Comparison of ENCODE assay signal across 9 cellular contexts in the genomic region with DNA sequence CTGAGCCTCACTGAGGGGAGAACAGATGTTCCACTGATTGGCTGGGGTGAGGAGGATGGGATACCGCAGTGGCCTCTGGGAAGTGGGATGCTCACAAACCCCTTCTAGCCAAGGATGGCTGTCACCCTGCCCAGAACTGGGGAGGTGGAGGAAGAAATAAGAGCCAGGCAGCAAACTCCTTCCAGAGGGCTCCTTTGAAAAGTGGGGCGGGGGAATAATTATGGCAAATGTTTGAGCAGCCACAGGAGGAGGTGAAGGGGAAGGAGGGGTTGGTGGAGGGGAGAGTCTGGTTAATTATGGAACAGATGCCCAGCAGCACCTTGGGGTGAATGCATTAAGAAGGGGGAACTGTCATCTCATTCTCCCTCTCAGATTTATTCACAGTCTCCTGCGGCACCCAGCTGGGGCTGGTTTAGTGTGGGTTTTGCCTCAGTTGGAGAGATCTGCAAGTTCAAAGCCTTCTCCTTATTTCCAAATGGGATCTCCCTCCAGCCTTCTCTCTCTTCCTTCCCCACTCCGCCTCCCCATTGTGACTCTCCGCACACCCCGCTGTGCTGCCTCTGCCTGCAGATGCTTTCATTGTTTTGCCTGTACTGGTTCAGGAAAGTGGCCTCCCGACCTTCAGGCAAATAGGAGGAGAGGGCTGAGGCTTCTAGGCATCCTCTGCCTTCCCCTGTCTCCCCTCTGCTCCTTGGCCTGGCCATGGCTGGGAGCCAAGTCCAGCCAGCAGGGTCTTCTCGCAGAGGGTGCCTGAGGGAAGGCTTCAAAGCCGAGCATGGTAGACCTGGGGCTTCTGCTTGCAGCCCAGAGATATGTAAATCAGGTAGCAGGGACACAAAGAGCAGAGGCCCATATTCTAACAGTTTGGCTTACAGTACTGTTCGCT.
A peak's percentile ranks its signal among the peaks of the same experiment; 100 is the strongest.
DNase-seq lines count a peak whose midpoint lies in the region; ATAC-seq lines count a peak whose summit lies in the region.
"Had no signal": no experiment of that assay in that cellular context is flagged by ENCODE, and none has a peak within 500 bp of the region (broad histone marks: within the 10 kb centered on the region; RNA-seq: fewer than 3 reads in every experiment).

No MANE protein-coding gene starts in this region.

- H3K36me3 ChIP-seq in SJCRH30: no peaks in the 10 kb centered on the region

- no peaks in the 10 kb centered on the region for H3K4me1 Mint-ChIP-seq in activated T-helper 17 cell treated with anti-CD3 and anti-CD28 coated beads, Interleukin-2, amount 50 U/mL, for 72 hours
- peaks cover 5% of the 10 kb centered on the region for H3K4me1 Mint-ChIP-seq in activated CD4-positive, alpha-beta memory T cell treated with anti-CD3 and anti-CD28 coated beads for 36 hours (ENCODE audit: low read depth)

- H3K27ac Mint-ChIP-seq in activated T-helper 17 cell treated with anti-CD3 and anti-CD28 coated beads, Interleukin-2, amount 50 U/mL, for 72 hours: no peak overlapping the region
- H3K27ac Mint-ChIP-seq in activated CD4-positive, alpha-beta memory T cell treated with anti-CD3 and anti-CD28 coated beads for 36 hours: no peak overlapping the region

- H3K9me3 ChIP-seq in SJCRH30 (replicated peaks): no peaks in the 10 kb centered on the region

- H3K9me3 Mint-ChIP-seq in activated T-helper 17 cell treated with anti-CD3 and anti-CD28 coated beads, Interleukin-2, amount 50 U/mL, for 72 hours: no peaks in the 10 kb centered on the region
- H3K9me3 Mint-ChIP-seq in activated CD4-positive, alpha-beta memory T cell treated with anti-CD3 and anti-CD28 coated beads for 36 hours: no peaks in the 10 kb centered on the region

- intact Hi-C loops in activated CD4-positive, alpha-beta memory T cell treated with anti-CD3 and anti-CD28 coated beads for 36 hours (cut with micrococcal nuclease): no loop called here

- H3K27me3 ChIP-seq in SJCRH30: no peaks in the 10 kb centered on the region

- CTCF ChIA-PET in activated CD4-positive, alpha-beta memory T cell treated with anti-CD3 and anti-CD28 coated beads for 36 hours (lab: Charles Lee): no interaction called here

- H3K27ac ChIP-seq in SJCRH30: no peak overlapping the region

- peaks cover 12% of the 10 kb centered on the region for H3K27me3 Mint-ChIP-seq in activated T-helper 17 cell treated with anti-CD3 and anti-CD28 coated beads, Interleukin-2, amount 50 U/mL, for 72 hours
- peaks cover 5% of the 10 kb centered on the region for H3K27me3 Mint-ChIP-seq in activated CD4-positive, alpha-beta memory T cell treated with anti-CD3 and anti-CD28 coated beads for 36 hours

- no peaks in the 10 kb centered on the region for H3K4me1 ChIP-seq in SJCRH30

- no peak overlapping the region for H3K4me3 Mint-ChIP-seq in activated T-helper 17 cell treated with anti-CD3 and anti-CD28 coated beads, Interleukin-2, amount 50 U/mL, for 72 hours
- H3K4me3 Mint-ChIP-seq in activated CD4-positive, alpha-beta memory T cell treated with anti-CD3 and anti-CD28 coated beads for 36 hours: no peak overlapping the region

- no peak overlapping the region for H3K4me3 ChIP-seq in SJCRH30

- ATAC-seq in GM18499 (IDR thresholded peaks at IDR 0.05; ENCODE audit: insufficient read depth, unreplicated experiment) (peak; percentile 73), GM21526 (IDR thresholded peaks at IDR 0.05; ENCODE audit: low FRiP score, unreplicated experiment) (peak; percentile 86), HG03196 (IDR thresholded peaks at IDR 0.05; ENCODE audit: unreplicated experiment) (peak; percentile 40)
- peak; percentile 35 for ATAC-seq in activated T-helper 17 cell treated with anti-CD3 and anti-CD28 coated beads, Interleukin-2, amount 50 U/mL, for 72 hours (replicated peaks)

- H3K36me3 Mint-ChIP-seq in activated T-helper 17 cell treated with anti-CD3 and anti-CD28 coated beads, Interleukin-2, amount 50 U/mL, for 72 hours (ENCODE audit: low read depth): no peaks in the 10 kb centered on the region
- no peaks in the 10 kb centered on the region for H3K36me3 Mint-ChIP-seq in activated CD4-positive, alpha-beta memory T cell treated with anti-CD3 and anti-CD28 coated beads for 36 hours

- DNase-seq in activated CD4-positive, alpha-beta memory T cell treated with anti-CD3 and anti-CD28 coated beads for 36 hours: no peak
- no peak for DNase-seq in activated T-cell treated with anti-CD3 and anti-CD28 coated beads, Interleukin-2, amount 50 U/mL, for 1 hour
- no peak for DNase-seq in activated naive CD4-positive, alpha-beta T cell treated with Interleukin-2 at 50 U/mL for 16 hours
- DNase-seq in SJCRH30: no peak
- DNase-seq: C1 segment of cervical spinal cord had no signal

- POLR2A ChIA-PET in activated CD4-positive, alpha-beta memory T cell treated with anti-CD3 and anti-CD28 coated beads for 36 hours (lab: Charles Lee): no interaction called here

Comparison
In these comparisons a context has a peak if more than half of its experiments do, and no peak if none do; other contexts are left out.
1. ATAC-seq: peak in every context shown above with its lines; median percentile 86 in GM21526; 73 in GM18499; 40 in HG03196; 35 in activated T-helper 17 cell treated with anti-CD3 and anti-CD28 coated beads, Interleukin-2, amount 50 U/mL, for 72 hours.